Comparison of ENCODE assay signal across 8 cellular contexts in the genomic region with DNA sequence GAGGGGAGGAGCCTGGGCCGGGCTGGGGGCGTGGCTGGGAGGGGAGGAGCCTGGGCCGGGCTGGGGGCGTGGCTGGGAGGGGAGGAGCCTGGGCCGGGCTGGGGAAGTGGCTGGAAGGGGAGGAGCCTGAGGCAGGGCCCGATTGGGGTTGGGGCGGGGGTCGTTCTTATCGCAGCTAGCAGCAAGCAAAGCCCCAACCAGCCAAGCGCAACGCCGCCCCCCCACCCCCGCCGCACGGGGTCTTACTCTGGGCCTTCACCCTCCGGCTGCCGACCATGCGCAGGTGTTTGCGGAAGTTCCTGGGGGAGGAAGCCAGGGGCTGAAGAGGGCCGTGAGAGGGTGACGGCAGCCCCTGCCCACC. TPM values are rescaled to one million over a fixed set of nuclear protein-coding genes. Genes with fewer than 3 reads are reported as not detected.
DNase-seq lines count a peak whose midpoint lies in the region; ATAC-seq and TF ChIP-seq lines count a peak whose summit lies in the region.
"Had no signal": no experiment of that assay in that cellular context is flagged by ENCODE, and none has a peak within 500 bp of the region (broad histone marks: within the 10 kb centered on the region; RNA-seq: fewer than 3 reads in every experiment).

No MANE protein-coding gene starts in this region.

- H3K18ac ChIP-seq in trophoblast cell (ENCODE audit: low read length) = no peak overlapping the region

- no peak overlapping the region for H2AFZ ChIP-seq in trophoblast cell (ENCODE audit: insufficient read depth, low read length, poor library complexity)
- H2AFZ ChIP-seq: parathyroid adenoma had no signal

- TF ChIP-seq CTCF in glutamatergic neuron (IDR thresholded peaks at IDR 0.05; ENCODE audit: partially characterized antibody, unreplicated experiment) = no peak

- no peak overlapping the region for H2BK12ac ChIP-seq in trophoblast cell (ENCODE audit: low read length)

- H3K14ac ChIP-seq in trophoblast cell (ENCODE audit: low read length) = no peak overlapping the region

- H4K91ac ChIP-seq in trophoblast cell (ENCODE audit: low read depth, low read length) = no peak overlapping the region

- H3K4ac ChIP-seq in trophoblast cell (ENCODE audit: low read depth, low read length) = no peak overlapping the region

- in situ Hi-C loops in KBM-7 (cut with MboI; ENCODE audit: low pct_unique_long_range_greater_than_20kb, low sequenced_read_pairs) = no loop called here

- no peak overlapping the region for H3K27ac ChIP-seq in trophoblast cell (ENCODE audit: low read depth, low read length)
- H3K27ac ChIP-seq: parathyroid adenoma had no signal

- H4K8ac ChIP-seq in trophoblast cell (ENCODE audit: low read depth, low read length) = peak overlapping the region; percentile 1

- no peak overlapping the region for H2BK5ac ChIP-seq in trophoblast cell (ENCODE audit: low read depth, low read length, poor library complexity)

- no peak overlapping the region for H3K9ac ChIP-seq in trophoblast cell (ENCODE audit: low read length)
- H3K9ac ChIP-seq: parathyroid adenoma had no signal

- H3K27me3 ChIP-seq in trophoblast cell (ENCODE audit: insufficient read depth, low read length) = no peaks in the 10 kb centered on the region

- peaks cover 4% of the 10 kb centered on the region for H3K4me1 Mint-ChIP-seq in glutamatergic neuron (ENCODE audit: low read depth, unreplicated experiment)

- DNase-seq in activated CD4-positive, alpha-beta T cell treated with anti-CD3 and anti-CD28 coated beads, Interleukin-2, amount 50 U/mL, for 48 hours = peak; percentile 41 to 56
- peak; percentile 62 for DNase-seq in glutamatergic neuron
- no peak for DNase-seq in trophoblast cell
- no peak for DNase-seq in occipital lobe (lab: John Stamatoyannopoulos, UW)
- DNase-seq in KBM-7 = no peak

- H3K27me3 Mint-ChIP-seq in glutamatergic neuron (ENCODE audit: unreplicated experiment) = peaks cover 4% of the 10 kb centered on the region

- peak; percentile 21 for ATAC-seq in HG02759 (IDR thresholded peaks at IDR 0.05; ENCODE audit: unreplicated experiment)
- ATAC-seq in HG03135 (IDR thresholded peaks at IDR 0.05; ENCODE audit: unreplicated experiment) = no peak

- no peak overlapping the region for H3K27ac Mint-ChIP-seq in glutamatergic neuron (ENCODE audit: unreplicated experiment)

- H3K79me2 ChIP-seq in trophoblast cell (ENCODE audit: control insufficient read depth, insufficient read depth, low read length, poor library complexity) = peaks cover 2% of the 10 kb centered on the region
- H3K79me2 ChIP-seq: parathyroid adenoma had no signal

- no peak overlapping the region for H2BK120ac ChIP-seq in trophoblast cell (ENCODE audit: insufficient read depth, low read length, poor library complexity)

- no peak overlapping the region for H2AK5ac ChIP-seq in trophoblast cell (ENCODE audit: low read length)

- WGBS in trophoblast cell (ENCODE audit: extremely low coverage, insufficient coverage, insufficient read length) = no CpG with 5 or more reads among the region's 21 CpGs

- H3K9me3 Mint-ChIP-seq in glutamatergic neuron (ENCODE audit: unreplicated experiment) = peaks cover 1% of the 10 kb centered on the region

- no peaks in the 10 kb centered on the region for H3K36me3 Mint-ChIP-seq in glutamatergic neuron (ENCODE audit: unreplicated experiment)

- H3K79me1 ChIP-seq in trophoblast cell (ENCODE audit: low read length) = peaks cover 8% of the 10 kb centered on the region

- H3K36me3 ChIP-seq in trophoblast cell (ENCODE audit: control insufficient read depth in 1 of 2, insufficient read depth in 2 of 2, low read length in 2 of 2) = peaks cover 20 to 34% of the 10 kb centered on the region in 2 experiments

- peak overlapping the region; percentile 51 for H3K4me2 ChIP-seq in trophoblast cell (ENCODE audit: low read length)

- peaks cover 17 to 24% of the 10 kb centered on the region in 2 experiments for H3K4me1 ChIP-seq in trophoblast cell (ENCODE audit: control insufficient read depth in 1 of 2, insufficient read depth in 2 of 2, low read length in 2 of 2)
- H3K4me1 ChIP-seq: parathyroid adenoma had no signal

- peak overlapping the region; percentile 61 for H3K4me3 Mint-ChIP-seq in glutamatergic neuron (ENCODE audit: unreplicated experiment)

- no peak overlapping the region for H3K23ac ChIP-seq in trophoblast cell (ENCODE audit: low read length)

- H3K9me3 ChIP-seq in trophoblast cell (ENCODE audit: insufficient read depth, low read depth, low read length) = peaks cover 2% of the 10 kb centered on the region

- no peak overlapping the region for H4K12ac ChIP-seq in trophoblast cell (ENCODE audit: low read depth, low read length)

- H3K4me3 ChIP-seq in trophoblast cell (ENCODE audit: low read depth, low read length) = peak overlapping the region; percentile 49

RNA-seq across cellular contexts. Expression of a gene that starts 5.0 kb away (rescaled TPM):
- 131 TPM for total RNA-seq in glutamatergic neuron (ENCODE audit: unreplicated experiment)
- polyA plus RNA-seq in trophoblast cell (2013) = 18.1 and 19.1 TPM in 2 replicates
- 35.7 TPM for total RNA-seq in occipital lobe

RNA-seq across cellular contexts. Expression of a gene that starts 13.0 kb away (rescaled TPM):
- 1.0 TPM for total RNA-seq in glutamatergic neuron (ENCODE audit: unreplicated experiment)
- polyA plus RNA-seq in trophoblast cell (2013) = 0.08 and 0.11 TPM in 2 replicates
- 0.16 TPM for total RNA-seq in occipital lobe

RNA-seq across cellular contexts. Expression of a gene that starts 30.9 kb away (rescaled TPM):
- total RNA-seq in glutamatergic neuron (ENCODE audit: unreplicated experiment) (2.6 TPM), occipital lobe (2.0 TPM)
- polyA plus RNA-seq in trophoblast cell (2013) = 0.19 and 0.21 TPM in 2 replicates

RNA-seq across cellular contexts. Expression of a gene that starts 31.2 kb away (rescaled TPM):
- 24.5 TPM for total RNA-seq in glutamatergic neuron (ENCODE audit: unreplicated experiment)
- polyA plus RNA-seq in trophoblast cell (2013) = 4.7 and 5.1 TPM in 2 replicates
- 14.2 TPM for total RNA-seq in occipital lobe

Comparison
In these comparisons a context has a peak if more than half of its experiments do, and no peak if none do; other contexts are left out.
1. DNase-seq: peak in activated CD4-positive, alpha-beta T cell treated with anti-CD3 and anti-CD28 coated beads, Interleukin-2, amount 50 U/mL, for 48 hours (2 of 2) and glutamatergic neuron (single experiment); none in trophoblast cell (0 of 2), occipital lobe (single experiment) and KBM-7 (single experiment).